ENCODE assay signal across 26 cellular contexts in the genomic region with DNA sequence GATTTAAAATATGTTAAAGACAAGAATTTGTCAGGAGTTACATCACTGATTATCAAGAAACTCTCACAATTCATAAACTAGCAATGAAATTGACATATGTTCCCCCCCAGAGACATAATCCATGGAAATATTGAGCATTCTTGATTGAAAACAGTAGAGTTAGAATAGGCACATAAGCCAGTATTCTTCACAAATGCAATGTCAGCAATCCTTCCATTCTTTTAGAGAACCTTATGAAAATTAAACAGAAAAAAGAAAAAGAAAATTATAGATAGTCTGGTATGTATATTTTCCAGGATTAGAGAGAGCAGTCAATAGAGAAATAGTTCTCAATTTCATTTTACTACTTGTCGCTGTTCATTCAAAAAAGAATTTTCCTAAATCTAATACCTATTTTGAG.
"Had no signal": no experiment of that assay in that cellular context is flagged by ENCODE, and none has a peak within 500 bp of the region (broad histone marks: within the 10 kb centered on the region; RNA-seq: fewer than 3 reads in every experiment).

No MANE protein-coding gene starts in this region.

- H3K4me1 ChIP-seq: esophagus muscularis mucosa, foreskin keratinocyte, gastroesophageal sphincter, heart left ventricle, lower lobe of right lung had no signal

- H3K4me3 ChIP-seq: coronary artery, dorsolateral prefrontal cortex, esophagus muscularis mucosa, gastroesophageal sphincter, heart left ventricle, hepatocyte, lower lobe of right lung, mucosa of descending colon had no signal

- ATAC-seq: foreskin keratinocyte, gastroesophageal sphincter, heart left ventricle, left colon, left lobe of liver, left ventricle myocardium superior, lower lobe of right lung, mucosa of descending colon had no signal

- H3K4me3 Mint-ChIP-seq: immature natural killer cell, mesothelial cell of epicardium, naive B cell had no signal

- DNase-seq: dermis blood vessel endothelial cell; dorsolateral prefrontal cortex; effector CD4-positive, alpha-beta T cell; effector memory CD4-positive, alpha-beta T cell; foreskin keratinocyte; heart left ventricle; hypothalamus; immature natural killer cell; islet precursor cell; kidney; kidney glomerular epithelial cell; left colon; left ventricle myocardium superior; lower lobe of right lung; mesenchymal stem cell; mucosa of descending colon; naive B cell had no signal

- H3K9me3 ChIP-seq: lower lobe of right lung had no signal

- H3K36me3 Mint-ChIP-seq: immature natural killer cell, naive B cell had no signal

- H3K4me2 ChIP-seq: hepatocyte had no signal

- H3K79me2 ChIP-seq: hepatocyte had no signal

- H2AFZ ChIP-seq: hepatocyte had no signal

- H3K36me3 ChIP-seq: esophagus muscularis mucosa, gastroesophageal sphincter, heart left ventricle, lower lobe of right lung had no signal

- H3K27ac Mint-ChIP-seq: immature natural killer cell, mesothelial cell of epicardium, naive B cell had no signal

- H3K27me3 ChIP-seq: dorsolateral prefrontal cortex, esophagus muscularis mucosa, foreskin keratinocyte, gastroesophageal sphincter, heart left ventricle, hepatocyte had no signal

- FAIRE-seq: colon, endothelial cell of umbilical vein, frontal cortex, kidney had no signal

- H3K4me1 Mint-ChIP-seq: immature natural killer cell, naive B cell had no signal

- H3K27ac ChIP-seq: coronary artery, dorsolateral prefrontal cortex, esophagus muscularis mucosa, foreskin keratinocyte, gastroesophageal sphincter, heart left ventricle, hepatocyte, lower lobe of right lung had no signal
